Comparison of ENCODE assay signal across 10 cellular contexts in the genomic region with DNA sequence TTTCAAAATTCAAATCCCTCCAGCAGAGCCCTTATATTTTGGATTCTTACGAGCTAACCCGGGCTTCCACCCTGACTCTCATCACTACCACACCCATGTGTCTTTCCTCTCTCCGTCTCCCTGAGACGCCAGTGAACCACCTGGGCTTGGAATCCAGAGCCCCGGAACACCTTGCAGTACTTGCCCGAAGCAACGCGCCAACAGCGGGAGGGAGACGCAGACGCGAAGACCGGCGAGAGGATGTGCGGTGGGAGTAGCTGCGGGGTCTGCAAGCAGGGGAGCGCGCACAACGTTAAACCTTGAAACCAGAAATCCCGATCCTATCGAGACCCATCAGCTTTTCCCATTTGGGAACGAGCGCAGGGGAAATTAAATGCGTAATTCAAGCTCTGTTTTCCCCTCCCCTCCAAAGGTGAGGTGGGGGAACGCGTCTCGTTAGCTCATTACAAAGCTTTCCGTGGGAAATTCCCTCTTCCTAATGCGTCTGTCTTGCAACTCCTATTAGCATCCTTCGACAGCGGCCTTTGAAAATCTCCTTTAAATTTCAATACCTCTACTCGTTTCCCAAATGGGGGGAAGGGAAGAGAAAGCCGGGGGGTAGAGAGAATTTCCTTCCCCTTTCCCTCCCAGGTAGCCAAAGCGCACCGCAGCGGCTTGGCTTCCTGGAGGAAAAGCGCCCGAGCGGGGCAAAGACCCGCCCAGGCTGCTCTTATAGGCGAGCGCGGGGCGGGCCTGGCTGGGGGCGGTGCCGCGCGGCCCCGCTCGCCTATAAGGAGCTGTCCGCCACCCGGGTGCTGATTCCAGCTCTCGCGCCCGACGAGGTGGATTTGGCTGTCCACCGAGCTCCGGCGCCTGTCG. TPM values are rescaled to one million over a fixed set of nuclear protein-coding genes. Genes with fewer than 3 reads are reported as not detected.
DNase-seq lines count a peak whose midpoint lies in the region; FAIRE-seq and TF ChIP-seq lines count a peak whose summit lies in the region.
"Had no signal": no experiment of that assay in that cellular context is flagged by ENCODE, and none has a peak within 500 bp of the region (broad histone marks: within the 10 kb centered on the region; RNA-seq: fewer than 3 reads in every experiment).

A gene (plus strand): TSS at position 797 of the 858 bp plus-strand sequence. CDS start 364 bp downstream, outside the sequence.

- H2BK15ac ChIP-seq in mesenchymal stem cell (ENCODE audit: low read depth, poor library complexity, severe bottlenecking) = no peak within 1 kb of the TSS

- no peak within 1 kb of the TSS for H4K91ac ChIP-seq in mesenchymal stem cell (ENCODE audit: low read length)

- H2BK5ac ChIP-seq in mesenchymal stem cell (ENCODE audit: low read depth, low read length, poor library complexity, severe bottlenecking) = no peak within 1 kb of the TSS

- 2% methylated on average over 56 of the region's 60 CpGs for WGBS in mesenchymal stem cell

- intact Hi-C loops in activated CD4-positive, alpha-beta T cell treated with anti-CD3 and anti-CD28 coated beads, Interleukin-2, amount 10 ng/mL, durations not matched to agents 24 days and 14 days (cut with micrococcal nuclease) = no loop called here

- H3K9me3 ChIP-seq in mesenchymal stem cell (ENCODE audit: control insufficient read depth, low read length) = no peaks in the 10 kb centered on the region

- H3K9me3 Mint-ChIP-seq in activated CD4-positive, alpha-beta T cell treated with anti-CD3 and anti-CD28 coated beads, Interleukin-2, amount 10 ng/mL, durations not matched to agents 24 days and 14 days = peaks cover 9% of the 10 kb centered on the region

- peak; percentile 78 for DNase-seq in activated CD4-positive, alpha-beta T cell treated with anti-CD3 and anti-CD28 coated beads, Interleukin-2, amount 10 ng/mL, durations not matched to agents 24 days and 14 days
- no peak for DNase-seq in activated CD4-positive, alpha-beta T cell treated with anti-CD3 and anti-CD28 coated beads for 4 hours
- DNase-seq in NCI-H510A treated with DMSO at 0.1 percent for 48 hours (lab: John Stamatoyannopoulos, UW) (peak; percentile 46), ecto neural progenitor cell (ENCODE audit: low spot score) (peak; percentile 92), mesenchymal stem cell (peak; percentile 26), coronary artery (ENCODE audit: low spot score) (no peak), GM19239 (ENCODE audit: insufficient read length, low spot score) (no peak), SKM-1 treated with dmso at 0.1 percent for 144 hours (lab: John Stamatoyannopoulos, UW; ENCODE audit: unreplicated experiment) (no peak)

- no peak within 1 kb of the TSS for H2AK5ac ChIP-seq in mesenchymal stem cell (ENCODE audit: low read length, severe bottlenecking)

- H3K4me2 ChIP-seq in mesenchymal stem cell (ENCODE audit: low read length, poor library complexity, severe bottlenecking) = peak within 1 kb of the TSS; percentile 57

- no peak within 1 kb of the TSS for H3K4me3 ChIP-seq in mesenchymal stem cell (ENCODE audit: insufficient read depth in 1 of 2, low read depth in 1 of 2, low read length in 2 of 2)
- no peak within 1 kb of the TSS for H3K4me3 ChIP-seq in coronary artery

- peak within 1 kb of the TSS; percentile 34 for H3K27ac Mint-ChIP-seq in activated CD4-positive, alpha-beta T cell treated with anti-CD3 and anti-CD28 coated beads, Interleukin-2, amount 10 ng/mL, durations not matched to agents 24 days and 14 days
- H3K27ac Mint-ChIP-seq: naive thymus-derived CD4-positive, alpha-beta T cell had no signal

- H4K8ac ChIP-seq in mesenchymal stem cell (ENCODE audit: low read length) = no peak within 1 kb of the TSS

- H3K4me1 Mint-ChIP-seq in activated CD4-positive, alpha-beta T cell treated with anti-CD3 and anti-CD28 coated beads, Interleukin-2, amount 10 ng/mL, durations not matched to agents 24 days and 14 days = no peaks in the 10 kb centered on the region
- H3K4me1 Mint-ChIP-seq: CD4-positive, CD25-positive, alpha-beta regulatory T cell had no signal

- H2AFZ ChIP-seq in mesenchymal stem cell (ENCODE audit: low read depth, low read length) = no peak within 1 kb of the TSS

- no peak for TF ChIP-seq CTCF in coronary artery (IDR thresholded peaks at IDR 0.05)

- no peak within 1 kb of the TSS for H3K9ac ChIP-seq in mesenchymal stem cell (ENCODE audit: low read length)

- H2BK12ac ChIP-seq in mesenchymal stem cell (ENCODE audit: low read length in 2 of 2) = no peak within 1 kb of the TSS

- H3K27me3 Mint-ChIP-seq in activated CD4-positive, alpha-beta T cell treated with anti-CD3 and anti-CD28 coated beads, Interleukin-2, amount 10 ng/mL, durations not matched to agents 24 days and 14 days = peaks cover 16% of the 10 kb centered on the region

- no peak within 1 kb of the TSS for H3K4ac ChIP-seq in mesenchymal stem cell (ENCODE audit: low read depth in 1 of 2, low read length in 2 of 2)

- FAIRE-seq in GM19239 (lab: Jason Lieb, UNC) = no peak

- H3K23ac ChIP-seq in mesenchymal stem cell (ENCODE audit: low read length in 2 of 2) = no peak within 1 kb of the TSS

- H3K79me1 ChIP-seq in mesenchymal stem cell (replicated peaks; ENCODE audit: low read length, poor library complexity, severe bottlenecking) = no peaks in the 10 kb centered on the region

- H3K36me3 Mint-ChIP-seq in activated CD4-positive, alpha-beta T cell treated with anti-CD3 and anti-CD28 coated beads, Interleukin-2, amount 10 ng/mL, durations not matched to agents 24 days and 14 days (ENCODE audit: low read depth) = no peaks in the 10 kb centered on the region
- H3K36me3 Mint-ChIP-seq: CD4-positive, CD25-positive, alpha-beta regulatory T cell had no signal

- H3K36me3 ChIP-seq in mesenchymal stem cell (ENCODE audit: control insufficient read depth in 1 of 2, insufficient read depth in 2 of 2, low read depth in 1 of 2, low read length in 2 of 2) = no peaks in the 10 kb centered on the region

- H2BK120ac ChIP-seq in mesenchymal stem cell (ENCODE audit: low read depth, low read length) = no peak within 1 kb of the TSS

- H3K4me1 ChIP-seq in mesenchymal stem cell (ENCODE audit: control insufficient read depth, insufficient read depth, low read depth, low read length) = peaks cover 6% of the 10 kb centered on the region

- H3K14ac ChIP-seq in mesenchymal stem cell (ENCODE audit: low read length in 2 of 2) = no peak within 1 kb of the TSS

- H3K27ac ChIP-seq in mesenchymal stem cell (ENCODE audit: low read length, poor library complexity, severe bottlenecking) = no peak within 1 kb of the TSS
- H3K27ac ChIP-seq in coronary artery = no peak within 1 kb of the TSS

- H3K27me3 ChIP-seq in mesenchymal stem cell (ENCODE audit: control insufficient read depth in 1 of 2, insufficient read depth in 1 of 2, low read length in 2 of 2) = peaks cover 26 to 34% of the 10 kb centered on the region in 2 experiments

- no peak within 1 kb of the TSS for H3K18ac ChIP-seq in mesenchymal stem cell (ENCODE audit: low read depth in 1 of 2, low read length in 2 of 2)

- no peak within 1 kb of the TSS for H3K4me3 Mint-ChIP-seq in activated CD4-positive, alpha-beta T cell treated with anti-CD3 and anti-CD28 coated beads, Interleukin-2, amount 10 ng/mL, durations not matched to agents 24 days and 14 days
- H3K4me3 Mint-ChIP-seq: CD4-positive, CD25-positive, alpha-beta regulatory T cell had no signal

RNA-seq across cellular contexts. Expression of the gene that starts here (rescaled TPM):
- total RNA-seq in activated CD4-positive, alpha-beta T cell treated with anti-CD3 and anti-CD28 coated beads, Interleukin-2, amount 10 ng/mL, durations not matched to agents 24 days and 14 days = not detected in 2 replicates
- not detected for polyA plus RNA-seq in mesenchymal stem cell (2013, experiment 1 of 2)
- not detected for polyA plus RNA-seq in mesenchymal stem cell (2013, experiment 2 of 2)
- total RNA-seq: CD4-positive, CD25-positive, alpha-beta regulatory T cell; naive thymus-derived CD4-positive, alpha-beta T cell had no signal
- polyA plus RNA-seq: CD4-positive, CD25-positive, alpha-beta regulatory T cell; naive thymus-derived CD4-positive, alpha-beta T cell had no signal

Comparison
In these comparisons a context has a peak if more than half of its experiments do, and no peak if none do; other contexts are left out.
1. Peak in DNase-seq in activated CD4-positive, alpha-beta T cell treated with anti-CD3 and anti-CD28 coated beads, Interleukin-2, amount 10 ng/mL, durations not matched to agents 24 days and 14 days; RNA of the gene not detected or under 1 TPM.
2. DNase-seq: peak in NCI-H510A treated with DMSO at 0.1 percent for 48 hours (single experiment), ecto neural progenitor cell (single experiment) and mesenchymal stem cell (single experiment); none in activated CD4-positive, alpha-beta T cell treated with anti-CD3 and anti-CD28 coated beads for 4 hours (0 of 2), coronary artery (single experiment), GM19239 (single experiment) and SKM-1 treated with dmso at 0.1 percent for 144 hours (single experiment).